12 cellular contexts compared by ENCODE assay signal in genomic region chr6:24664049-24664987, GRCh38. TPM values are rescaled to one million over a fixed set of nuclear protein-coding genes. Genes with fewer than 3 reads are reported as not detected.
DNase-seq lines count a peak whose midpoint lies in the region; ATAC-seq and TF ChIP-seq lines count a peak whose summit lies in the region.
"Had no signal": no experiment of that assay in that cellular context is flagged by ENCODE, and none has a peak within 500 bp of the region (broad histone marks: within the 10 kb centered on the region; RNA-seq: fewer than 3 reads in every experiment).

No MANE protein-coding gene starts in this region.

- no peak overlapping the region for H3K27ac Mint-ChIP-seq in activated CD8-positive, alpha-beta T cell treated with anti-CD3 and anti-CD28 coated beads, Interleukin-2, amount 10 ng/mL, durations not matched to agents 7 days and 5 days

- H3K4me1 ChIP-seq in cardiac muscle cell (ENCODE audit: low read depth), result no peaks in the 10 kb centered on the region
- peaks cover 0 to 34% of the 10 kb centered on the region in 2 donors for H3K4me1 ChIP-seq in right atrium auricular region
- H3K4me1 ChIP-seq in liver (ENCODE audit: control insufficient read depth in 4 of 4, insufficient read depth in 4 of 4, low read length in 3 of 4), result peaks cover 9 to 47% (median 34%) of the 10 kb centered on the region in 4 donors
- H3K4me1 ChIP-seq in transverse colon, result peaks cover 7 to 75% (median 52%) of the 10 kb centered on the region in 4 donors
- H3K4me1 ChIP-seq: BE2C had no signal

- POLR2A ChIA-PET in activated CD8-positive, alpha-beta T cell treated with anti-CD3 and anti-CD28 coated beads, Interleukin-2, amount 10 ng/mL, durations not matched to agents 7 days and 5 days (lab: Charles Lee), result interaction anchor here (2.9 kb wide), 1 partner anchor 55 kb away, joined by 17 read pairs; the partner anchor contains the start of gene C6orf62

- TF ChIP-seq EP300 in transverse colon (IDR thresholded peaks at IDR 0.05; ENCODE audit: low read depth), result no peak

- H3K4me1 Mint-ChIP-seq in activated CD8-positive, alpha-beta T cell treated with anti-CD3 and anti-CD28 coated beads, Interleukin-2, amount 10 ng/mL, durations not matched to agents 7 days and 5 days (ENCODE audit: low read depth), result peaks cover 45% of the 10 kb centered on the region

- peak overlapping the region; percentile 98 for H3K4me3 Mint-ChIP-seq in activated CD8-positive, alpha-beta T cell treated with anti-CD3 and anti-CD28 coated beads, Interleukin-2, amount 10 ng/mL, durations not matched to agents 7 days and 5 days

- 52% methylated on average over 7 of the region's 7 CpGs for WGBS in liver
- WGBS in transverse colon (ENCODE audit: low coverage in 1 of 2), 2 donors, result 72 to 73% methylated on average over 7 of the region's 7 CpGs

- no peak overlapping the region for H3K9ac ChIP-seq in liver (ENCODE audit: low read depth in 1 of 2, low read length in 2 of 2)

- CTCF ChIA-PET in activated CD8-positive, alpha-beta T cell treated with anti-CD3 and anti-CD28 coated beads, Interleukin-2, amount 10 ng/mL, durations not matched to agents 7 days and 5 days (lab: Charles Lee), result interaction anchor here (1.3 to 3.2 kb wide), 4 partner anchors 9 to 169 kb away, joined by 3 to 25 read pairs (median 10); no protein-coding TSS in a partner anchor

- H3K9me3 Mint-ChIP-seq in activated CD8-positive, alpha-beta T cell treated with anti-CD3 and anti-CD28 coated beads, Interleukin-2, amount 10 ng/mL, durations not matched to agents 7 days and 5 days (ENCODE audit: insufficient read depth), result peaks cover 5% of the 10 kb centered on the region

- peak overlapping the region; percentile 79 for H3K4me3 ChIP-seq in cardiac muscle cell
- no peak overlapping the region for H3K4me3 ChIP-seq in right atrium auricular region
- no peak overlapping the region for H3K4me3 ChIP-seq in liver (ENCODE audit: low read depth in 1 of 3, low read length in 3 of 3)
- peak overlapping the region in 3 of 4 donors; percentile 50 to 75 (median 64) for H3K4me3 ChIP-seq in transverse colon

- H3K9me3 ChIP-seq in cardiac muscle cell (ENCODE audit: low read depth) (no peaks in the 10 kb centered on the region), right atrium auricular region (no peaks in the 10 kb centered on the region), liver (ENCODE audit: control insufficient read depth in 4 of 4, low read length in 3 of 4) (no peaks in the 10 kb centered on the region), transverse colon (no peaks in the 10 kb centered on the region)
- H3K9me3 ChIP-seq: BE2C, HAP-1 had no signal

- TF ChIP-seq CTCF in cardiac muscle cell (IDR thresholded peaks at IDR 0.05; ENCODE audit: low read depth, low read length) (no peak), right atrium auricular region (IDR thresholded peaks at IDR 0.05) (no peak), liver (IDR thresholded peaks at IDR 0.05; ENCODE audit: low read depth, low read length, missing input control) (no peak), transverse colon (IDR thresholded peaks at IDR 0.05) (no peak)

- DNase-seq in cardiac muscle cell (ENCODE audit: low read depth in 1 of 2, low spot score in 1 of 2) (no peak), right atrium auricular region (ENCODE audit: low spot score) (no peak), transverse colon (peak; percentile 39), COLO668 (lab: John Stamatoyannopoulos, UW; ENCODE audit: unreplicated experiment) (no peak), germinal center (ENCODE audit: low spot score) (no peak)
- DNase-seq in activated CD8-positive, alpha-beta T cell treated with anti-CD3 and anti-CD28 coated beads, Interleukin-2, amount 10 ng/mL, durations not matched to agents 7 days and 5 days, result no peak
- DNase-seq: BE2C, KG1, RPMI8226 had no signal

- TF ChIP-seq RAD21 in liver (IDR thresholded peaks at IDR 0.05), result no peak

- intact Hi-C loops in transverse colon (cut with DNase I; ENCODE audit: low total_unique reads), result no loop called here

- H3K36me3 Mint-ChIP-seq in activated CD8-positive, alpha-beta T cell treated with anti-CD3 and anti-CD28 coated beads, Interleukin-2, amount 10 ng/mL, durations not matched to agents 7 days and 5 days (ENCODE audit: low read depth), result peaks cover 59% of the 10 kb centered on the region

- no peaks in the 10 kb centered on the region for H3K27me3 Mint-ChIP-seq in activated CD8-positive, alpha-beta T cell treated with anti-CD3 and anti-CD28 coated beads, Interleukin-2, amount 10 ng/mL, durations not matched to agents 7 days and 5 days (ENCODE audit: low read depth)

- H3K27me3 ChIP-seq in cardiac muscle cell (no peaks in the 10 kb centered on the region), right atrium auricular region (no peaks in the 10 kb centered on the region), liver (ENCODE audit: control insufficient read depth in 4 of 4, insufficient read depth in 4 of 4, low read length in 3 of 4) (no peaks in the 10 kb centered on the region), transverse colon (no peaks in the 10 kb centered on the region)
- H3K27me3 ChIP-seq: BE2C had no signal

- H3K27ac ChIP-seq in cardiac muscle cell (no peak overlapping the region), right atrium auricular region (no peak overlapping the region), liver (ENCODE audit: low read depth in 1 of 2, low read length in 2 of 2) (no peak overlapping the region), transverse colon (peak overlapping the region; percentile 92 to 97 (median 94))

- TF ChIP-seq POLR2A in transverse colon (IDR thresholded peaks at IDR 0.05), result no peak

- H3K36me3 ChIP-seq in cardiac muscle cell, result peaks cover 8% of the 10 kb centered on the region
- peaks cover 16% of the 10 kb centered on the region for H3K36me3 ChIP-seq in right atrium auricular region
- peaks cover 0 to 4% (median 1%) of the 10 kb centered on the region in 4 donors for H3K36me3 ChIP-seq in liver (ENCODE audit: control insufficient read depth in 4 of 4, insufficient read depth in 3 of 4, low read depth in 1 of 4, low read length in 3 of 4)
- H3K36me3 ChIP-seq in transverse colon, result no peaks in the 10 kb centered on the region

- in situ Hi-C loops in transverse colon (cut with MboI; ENCODE audit: low pct_ligation_motif_present in 1 of 4, low pct_unique_long_range_greater_than_20kb in 1 of 4, low sequenced_read_pairs in 3 of 4), result no loop called here

- ATAC-seq in activated CD8-positive, alpha-beta T cell treated with anti-CD3 and anti-CD28 coated beads, Interleukin-2, amount 10 ng/mL, durations not matched to agents 7 days and 5 days, result no peak
- no peak for ATAC-seq in HG03135 (IDR thresholded peaks at IDR 0.05; ENCODE audit: unreplicated experiment)

TF ChIP-seq in liver, 16 proteins besides CTCF, POLR2A, EP300 and RAD21 (continues in another document):
- TF ChIP-seq FOXA1 (IDR thresholded peaks at IDR 0.05) (no peak), ATF3 (IDR thresholded peaks at IDR 0.05) (no peak), EGR1 (IDR thresholded peaks at IDR 0.05; ENCODE audit: low read depth in 2 of 2) (no peak), ZBTB33 (IDR thresholded peaks at IDR 0.05) (no peak)

RNA-seq across cellular contexts. Expression of gene TDP2, which starts 2.4 kb away (rescaled TPM):
- total RNA-seq in cardiac muscle cell (36.6 and 46.6 TPM in 2 replicates), right atrium auricular region (10 to 100 TPM; 18.5 to 22.2 TPM), liver (10 to 100 TPM; 17.9 to 24.3 TPM), transverse colon (100 to 1,000 TPM in 3 of 4 donors, 10 to 100 TPM in 1; 48.4 to 292 (median 151) TPM)
- polyA plus RNA-seq in cardiac muscle cell (59.0 and 68.7 TPM in 2 replicates), liver (10 to 100 TPM; 16.5 to 19.1 TPM)
- total RNA-seq in activated CD8-positive, alpha-beta T cell treated with anti-CD3 and anti-CD28 coated beads, Interleukin-2, amount 10 ng/mL, durations not matched to agents 7 days and 5 days, result 10 to 100 TPM; 43.0 to 44.0 TPM

RNA-seq across cellular contexts. Expression of gene ACOT13, which starts 2.6 kb away (rescaled TPM):
- 29.0 and 30.7 TPM in 2 replicates for total RNA-seq in cardiac muscle cell
- 127 and 173 TPM in 2 replicates for polyA plus RNA-seq in cardiac muscle cell
- total RNA-seq in right atrium auricular region, result 10 to 100 TPM; 12.0 to 19.9 TPM
- 10 to 100 TPM; 21.3 to 22.6 TPM for total RNA-seq in activated CD8-positive, alpha-beta T cell treated with anti-CD3 and anti-CD28 coated beads, Interleukin-2, amount 10 ng/mL, durations not matched to agents 7 days and 5 days
- 10 to 100 TPM in 1 of 2 donors, 1 to 10 TPM in 1; 9.9 to 21.8 TPM for total RNA-seq in liver
- 10 to 100 TPM; 20.7 to 90.0 TPM for polyA plus RNA-seq in liver
- 10 to 100 TPM in 2 of 4 donors, 1 to 10 TPM in 2; 5.6 to 16.8 (median 11.2) TPM for total RNA-seq in transverse colon

RNA-seq across cellular contexts. Expression of gene KIAA0319, which starts 18.3 kb away (rescaled TPM):
- 5.2 and 6.2 TPM in 2 replicates for total RNA-seq in cardiac muscle cell
- polyA plus RNA-seq in cardiac muscle cell, result 6.0 and 6.6 TPM in 2 replicates
- total RNA-seq in right atrium auricular region, result under 1 TPM in 1 of 2 donors, not detected in 1; 0.11 TPM
- under 1 TPM in 1 of 2 experiments, not detected in 1; 0.10 TPM for total RNA-seq in activated CD8-positive, alpha-beta T cell treated with anti-CD3 and anti-CD28 coated beads, Interleukin-2, amount 10 ng/mL, durations not matched to agents 7 days and 5 days
- total RNA-seq in liver, result under 1 TPM in 1 of 2 donors, not detected in 1; under 0.01 TPM
- under 1 TPM in 1 of 2 donors, not detected in 1; 0.01 TPM for polyA plus RNA-seq in liver
- total RNA-seq in transverse colon, result 1 to 10 TPM in 1 of 4 donors, under 1 TPM in 3; 0.37 to 2.6 (median 0.67) TPM

RNA-seq across cellular contexts. Expression of gene C6orf62, which starts 54.6 kb away (rescaled TPM):
- total RNA-seq in cardiac muscle cell, result 52.7 and 59.7 TPM in 2 replicates
- polyA plus RNA-seq in cardiac muscle cell, result 52.8 and 59.6 TPM in 2 replicates
- 10 to 100 TPM; 24.0 to 47.4 TPM for total RNA-seq in right atrium auricular region
- 100 to 1,000 TPM; 121 to 128 TPM for total RNA-seq in activated CD8-positive, alpha-beta T cell treated with anti-CD3 and anti-CD28 coated beads, Interleukin-2, amount 10 ng/mL, durations not matched to agents 7 days and 5 days
- 10 to 100 TPM; 50.0 to 58.6 TPM for total RNA-seq in liver
- polyA plus RNA-seq in liver, result 10 to 100 TPM; 29.6 to 48.8 TPM
- total RNA-seq in transverse colon, result 10 to 100 TPM; 29.9 to 64.3 (median 40.9) TPM

Comparison
In these comparisons a context has a peak if more than half of its experiments do, and no peak if none do; other contexts are left out.
1. H3K4me3 ChIP-seq: peak in cardiac muscle cell (single experiment) and transverse colon (3 of 4); none in right atrium auricular region (0 of 2) and liver (0 of 3).
2. H3K27ac ChIP-seq: peak in transverse colon (4 of 4); none in cardiac muscle cell (single experiment), right atrium auricular region (0 of 2) and liver (0 of 2).